In genomic region chr2:237723613-237724012, GRCh38 we compare ENCODE assay signal across 8 cellular contexts.
A peak's percentile ranks its signal among the peaks of the same experiment; 100 is the strongest.
DNase-seq lines count a peak whose midpoint lies in the region; ATAC-seq, FAIRE-seq and TF ChIP-seq lines count a peak whose summit lies in the region.

No MANE protein-coding gene starts in this region.

- H3K27ac Mint-ChIP-seq in endodermal cell = no peak overlapping the region

- no peaks in the 10 kb centered on the region for H3K27me3 ChIP-seq in endodermal cell (ENCODE audit: control insufficient read depth, insufficient read depth, low read length, poor library complexity, severe bottlenecking)

- no peak overlapping the region for H3K9ac ChIP-seq in endodermal cell (ENCODE audit: extremely low read depth, low read length, poor library complexity, severe bottlenecking)

- peaks cover 4% of the 10 kb centered on the region for H3K4me1 Mint-ChIP-seq in endodermal cell

- ATAC-seq in GM21786 (IDR thresholded peaks at IDR 0.05; ENCODE audit: unreplicated experiment) (peak; percentile 60), sciatic nerve (peak; percentile 46), GM18520 (IDR thresholded peaks at IDR 0.05; ENCODE audit: unreplicated experiment) (no peak), HG03139 (IDR thresholded peaks at IDR 0.05; ENCODE audit: unreplicated experiment) (no peak)

- H3K9me3 Mint-ChIP-seq in endodermal cell = no peaks in the 10 kb centered on the region

- H3K4me3 Mint-ChIP-seq in endodermal cell = no peak overlapping the region

- 56 to 75% methylated on average over 1 to 3 of the region's 3 CpGs for WGBS in endodermal cell (ENCODE audit: insufficient coverage in 1 of 2, insufficient read length in 1 of 2), 2 experiments

- intact Hi-C loops in sciatic nerve (cut with DNase I) = no loop called here

- H3K9me3 ChIP-seq in endodermal cell (ENCODE audit: control insufficient read depth, low read length) = no peaks in the 10 kb centered on the region

- H3K27me3 Mint-ChIP-seq in endodermal cell (ENCODE audit: insufficient read depth) = no peaks in the 10 kb centered on the region

- peak; percentile 29 for FAIRE-seq in D721Med (lab: Jason Lieb, UNC)

- peaks cover 80% of the 10 kb centered on the region for H3K36me3 ChIP-seq in endodermal cell (ENCODE audit: control insufficient read depth, insufficient read depth, low read length)

- H3K36me3 Mint-ChIP-seq in endodermal cell (ENCODE audit: low read depth) = peaks cover 17% of the 10 kb centered on the region

- H3K4me3 ChIP-seq in endodermal cell (ENCODE audit: low read length) = no peak overlapping the region

- H3K4me1 ChIP-seq in endodermal cell (ENCODE audit: control insufficient read depth, insufficient read depth, low read length) = no peaks in the 10 kb centered on the region

- H3K27ac ChIP-seq in endodermal cell (ENCODE audit: low read depth, low read length) = no peak overlapping the region

- peak; percentile 43 for DNase-seq in D721Med (ENCODE audit: insufficient read length, low spot score)
- DNase-seq in NCI-H82 (lab: John Stamatoyannopoulos, UW) = peak; percentile 97
- DNase-seq in endodermal cell = peak; percentile 73
- DNase-seq in sciatic nerve (ENCODE audit: low spot score) = no peak
- no peak for DNase-seq in C1 segment of cervical spinal cord (lab: John Stamatoyannopoulos, UW)

- no peak for TF ChIP-seq CTCF in D721Med (IDR thresholded peaks at IDR 0.05; ENCODE audit: insufficient read depth, missing control alignments)
- no peak for TF ChIP-seq CTCF in endodermal cell (conservative IDR thresholded peaks at IDR 0.05)

Comparison
In these comparisons a context has a peak if more than half of its experiments do, and no peak if none do; other contexts are left out.
1. DNase-seq: peak in D721Med (single experiment), NCI-H82 (single experiment) and endodermal cell (single experiment); none in sciatic nerve (single experiment) and C1 segment of cervical spinal cord (0 of 14).
2. ATAC-seq: peak in GM21786 (single experiment) and sciatic nerve (single experiment); none in GM18520 (single experiment) and HG03139 (single experiment).